ENCODE assay signal across 15 cellular contexts in the genomic region with DNA sequence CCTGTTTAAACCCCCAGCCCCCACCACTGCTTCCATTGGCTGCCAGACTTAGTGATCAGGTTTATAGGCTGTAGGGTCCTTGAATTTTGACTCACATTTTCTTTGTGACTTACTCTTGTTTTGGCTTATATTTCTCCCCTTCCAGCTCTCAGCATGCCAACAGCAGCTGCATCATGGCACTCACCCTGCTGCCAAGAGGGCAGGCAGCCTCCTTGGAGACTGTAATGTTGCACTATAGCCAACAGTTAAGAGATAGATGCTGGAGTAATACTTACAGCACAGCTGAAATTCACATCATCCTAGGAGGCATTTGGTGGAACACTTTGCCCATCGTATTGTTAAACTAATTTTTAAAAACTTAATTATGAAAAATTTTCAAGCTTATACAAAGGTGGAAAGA.
"Had no signal": no experiment of that assay in that cellular context is flagged by ENCODE, and none has a peak within 500 bp of the region (broad histone marks: within the 10 kb centered on the region; RNA-seq: fewer than 3 reads in every experiment).

No MANE protein-coding gene starts in this region.

- H3K36me3 ChIP-seq: thyroid gland had no signal

- ATAC-seq: body of pancreas; natural killer cell treated with Interleukin-12 subunit alpha and Interleukin-12 subunit beta and Interleukin-15 and Interleukin-18, amount 100 ng/mL, for 72 hours; stimulated activated naive B cell treated with anti-CD40 and anti-IgM and Interleukin-4, amounts not matched to agents 10 μg/mL and 1 μg/mL and 100 μg/mL, for 72 hours had no signal

- DNase-seq: activated CD4-positive, alpha-beta T cell treated with anti-CD3 and anti-CD28 coated beads, Interleukin-2, amount 10 ng/mL, durations not matched to agents 7 days and 5 days; activated CD8-positive, alpha-beta memory T cell treated with anti-CD3 and anti-CD28 coated beads for 24 hours; activated gamma-delta T cell treated with Interleukin-2 at 50 U/mL for 16 hours; amniotic stem cell; body of pancreas; effector memory CD4-positive, alpha-beta T cell; islet precursor cell; mammary epithelial cell; stimulated activated CD4-positive, alpha-beta T cell treated with anti-CD3 and anti-CD28 coated beads, Interleukin-15, amount 100 ng/mL, for 24 hours; stimulated activated CD4-positive, alpha-beta T cell treated with anti-CD3 and anti-CD28 coated beads, Interleukin-4, amount 100 ng/mL, for 1 hour; stimulated activated naive B cell treated with anti-CD40 and anti-IgM and Interleukin-4, amounts not matched to agents 10 μg/mL and 1 μg/mL and 100 μg/mL, for 72 hours; thyroid gland had no signal

- H3K4me1 Mint-ChIP-seq: activated CD4-positive, alpha-beta T cell treated with anti-CD3 and anti-CD28 coated beads, Interleukin-2, amount 10 ng/mL, durations not matched to agents 7 days and 5 days; stimulated activated naive B cell treated with anti-CD40 and anti-IgM and Interleukin-4, amounts not matched to agents 10 μg/mL and 1 μg/mL and 100 μg/mL, for 72 hours had no signal

- H3K4me3 ChIP-seq: body of pancreas, skin epidermis, thyroid gland had no signal

- H3K27ac Mint-ChIP-seq: activated CD4-positive, alpha-beta T cell treated with anti-CD3 and anti-CD28 coated beads, Interleukin-2, amount 10 ng/mL, durations not matched to agents 7 days and 5 days; activated naive CD8-positive, alpha-beta T cell; natural killer cell treated with Interleukin-12 subunit alpha and Interleukin-12 subunit beta and Interleukin-15 and Interleukin-18, amount 100 ng/mL, for 72 hours; stimulated activated naive B cell treated with anti-CD40 and anti-IgM and Interleukin-4, amounts not matched to agents 10 μg/mL and 1 μg/mL and 100 μg/mL, for 72 hours had no signal

- H3K9me3 ChIP-seq: body of pancreas, thyroid gland had no signal

- H3K4me3 Mint-ChIP-seq: activated CD4-positive, alpha-beta T cell treated with anti-CD3 and anti-CD28 coated beads, Interleukin-2, amount 10 ng/mL, durations not matched to agents 7 days and 5 days; activated naive CD8-positive, alpha-beta T cell; natural killer cell treated with Interleukin-12 subunit alpha and Interleukin-12 subunit beta and Interleukin-15 and Interleukin-18, amount 100 ng/mL, for 72 hours; stimulated activated naive B cell treated with anti-CD40 and anti-IgM and Interleukin-4, amounts not matched to agents 10 μg/mL and 1 μg/mL and 100 μg/mL, for 72 hours had no signal

- H3K4me1 ChIP-seq: body of pancreas had no signal

- H3K27me3 ChIP-seq: body of pancreas, thyroid gland had no signal

- H3K27me3 Mint-ChIP-seq: activated CD4-positive, alpha-beta T cell treated with anti-CD3 and anti-CD28 coated beads, Interleukin-2, amount 10 ng/mL, durations not matched to agents 7 days and 5 days; activated naive CD8-positive, alpha-beta T cell; natural killer cell treated with Interleukin-12 subunit alpha and Interleukin-12 subunit beta and Interleukin-15 and Interleukin-18, amount 100 ng/mL, for 72 hours; stimulated activated naive B cell treated with anti-CD40 and anti-IgM and Interleukin-4, amounts not matched to agents 10 μg/mL and 1 μg/mL and 100 μg/mL, for 72 hours had no signal
